In the genomic region with DNA sequence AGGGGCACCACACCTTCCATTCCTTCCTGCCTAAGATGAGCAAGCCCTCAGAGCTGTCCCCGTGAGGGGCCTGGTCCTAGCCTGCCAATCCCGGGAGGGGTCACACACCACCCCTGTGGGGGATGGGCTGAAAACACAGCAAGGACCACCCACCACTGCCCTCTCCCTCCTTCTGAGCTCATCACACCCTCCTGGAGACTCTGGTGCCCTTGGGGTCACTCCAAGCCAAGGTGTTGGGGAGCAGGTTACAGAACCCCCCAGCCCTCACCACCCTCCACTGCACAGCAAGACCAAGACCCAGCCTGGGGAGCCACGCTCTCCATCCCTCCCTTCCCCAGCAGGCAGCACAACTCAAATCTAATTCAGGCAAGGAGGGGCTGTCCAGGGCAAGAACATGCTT, we compare ENCODE assay signal across 22 cellular contexts.
DNase-seq lines count a peak whose midpoint lies in the region; ATAC-seq and TF ChIP-seq lines count a peak whose summit lies in the region.
"Had no signal": no experiment of that assay in that cellular context is flagged by ENCODE, and none has a peak within 500 bp of the region (broad histone marks: within the 10 kb centered on the region; RNA-seq: fewer than 3 reads in every experiment).

No MANE protein-coding gene starts in this region.

- no peaks in the 10 kb centered on the region for H3K36me3 Mint-ChIP-seq in chondrocyte (ENCODE audit: low read depth)
- H3K36me3 Mint-ChIP-seq: IgD-negative memory B cell had no signal

- H3K4ac ChIP-seq in neuronal stem cell (ENCODE audit: low read length), result no peak overlapping the region

- no peak overlapping the region for H3K27ac Mint-ChIP-seq in stimulated activated naive CD8-positive, alpha-beta T cell treated with anti-CD3 and anti-CD28 coated beads, Interleukin-15, amount 100 ng/mL, for 72 hours
- H3K27ac Mint-ChIP-seq in chondrocyte (ENCODE audit: unreplicated experiment), result no peak overlapping the region
- H3K27ac Mint-ChIP-seq: CD4-positive, alpha-beta T cell had no signal

- peaks cover 0 to 11% (median 0%) of the 10 kb centered on the region in 3 experiments for H3K27me3 ChIP-seq in neuronal stem cell (ENCODE audit: control insufficient read depth in 3 of 3, insufficient read depth in 3 of 3, low read depth in 1 of 3, low read length in 3 of 3)

- peak overlapping the region; percentile 63 for H3K9ac ChIP-seq in neuronal stem cell (ENCODE audit: low read depth, low read length, poor library complexity)
- H3K9ac ChIP-seq: BLaER1 treated with 17β-estradiol and CSF1 and Interleukin-3, amounts not matched to agents 10 nM and 100 nM; KMS-11 had no signal

- no peak overlapping the region for H3K23ac ChIP-seq in neuronal stem cell (ENCODE audit: low read depth, low read length, poor library complexity)

- H3K18ac ChIP-seq in neuronal stem cell (ENCODE audit: low read length), result peak overlapping the region; percentile 60

- H3K79me1 ChIP-seq in neuronal stem cell (ENCODE audit: low read depth, low read length), result no peaks in the 10 kb centered on the region

- no peak overlapping the region for H2BK5ac ChIP-seq in neuronal stem cell (ENCODE audit: low read length)

- no peak overlapping the region for H2BK15ac ChIP-seq in neuronal stem cell (ENCODE audit: low read length)

- DNase-seq in stimulated activated naive CD8-positive, alpha-beta T cell treated with anti-CD3 and anti-CD28 coated beads, Interleukin-15, Interleukin-2, amounts not matched to agents 100 U/mL and 50 U/mL, for 24 hours, result no peak
- no peak for DNase-seq in stimulated activated naive CD8-positive, alpha-beta T cell treated with anti-CD3 and anti-CD28 coated beads, Interleukin-15, amount 100 ng/mL, for 72 hours
- DNase-seq in chondrocyte (ENCODE audit: low spot score) (peak; percentile 53), neuronal stem cell (ENCODE audit: low spot score) (no peak), NCI-H1436 treated with DMSO at 0.1 percent for 48 hours (lab: John Stamatoyannopoulos, UW) (no peak)
- DNase-seq: AML-193; CD4-positive, alpha-beta T cell; DMS53; NCI-H1048; NCI-H1417; NCI-H1694 treated with DMSO at 0.1 percent for 48 hours; NCI-H2081; NCI-H2227 treated with DMSO at 0.1 percent for 48 hours; NCI-H526 treated with DMSO at 0.1 percent for 48 hours; SHP77 treated with DMSO at 0.1 percent for 48 hours had no signal

- ATAC-seq in stimulated activated naive CD8-positive, alpha-beta T cell treated with anti-CD3 and anti-CD28 coated beads, Interleukin-15, Interleukin-2, amounts not matched to agents 100 U/mL and 50 U/mL, for 24 hours, result peak; percentile 14
- no peak for ATAC-seq in stimulated activated naive CD8-positive, alpha-beta T cell treated with anti-CD3 and anti-CD28 coated beads, Interleukin-15, amount 100 ng/mL, for 72 hours
- no peak for ATAC-seq in GM18907 (IDR thresholded peaks at IDR 0.05; ENCODE audit: unreplicated experiment)
- ATAC-seq in HG03108 (IDR thresholded peaks at IDR 0.05; ENCODE audit: unreplicated experiment), result no peak
- ATAC-seq: Panc1 had no signal

- no peak overlapping the region for H2BK12ac ChIP-seq in neuronal stem cell (ENCODE audit: low read length)

- no peak for TF ChIP-seq CTCF in chondrocyte (IDR thresholded peaks at IDR 0.05)

- no peak overlapping the region for H3K4me2 ChIP-seq in neuronal stem cell (ENCODE audit: insufficient read depth, low read length, poor library complexity, severe bottlenecking)
- H3K4me2 ChIP-seq: BLaER1 treated with 17β-estradiol and CSF1 and Interleukin-3, amounts not matched to agents 10 nM and 100 nM; KMS-11 had no signal

- peaks cover 0 to 5% of the 10 kb centered on the region in 2 donors for H3K9me3 ChIP-seq in neuronal stem cell (replicated peaks in 1 of 2; ENCODE audit: control insufficient read depth in 2 of 2, insufficient read depth in 1 of 2, low read depth in 1 of 2, low read length in 2 of 2)

- peaks cover 6 to 7% of the 10 kb centered on the region in 2 donors for H3K9me3 Mint-ChIP-seq in stimulated activated naive CD8-positive, alpha-beta T cell treated with anti-CD3 and anti-CD28 coated beads, Interleukin-15, amount 100 ng/mL, for 72 hours
- H3K9me3 Mint-ChIP-seq in chondrocyte (ENCODE audit: low read depth), result peaks cover 6% of the 10 kb centered on the region

- H3K27ac ChIP-seq in neuronal stem cell (replicated peaks; ENCODE audit: low read length), result no peak overlapping the region
- H3K27ac ChIP-seq: BLaER1 treated with 17β-estradiol and CSF1 and Interleukin-3, amounts not matched to agents 10 nM and 100 nM; HL-60; KMS-11 had no signal

- no peak overlapping the region for H4K8ac ChIP-seq in neuronal stem cell (ENCODE audit: low read depth, low read length)

- H3K36me3 ChIP-seq in neuronal stem cell (replicated peaks in 1 of 2; ENCODE audit: control insufficient read depth in 2 of 2, insufficient read depth in 2 of 2, low read length in 2 of 2), result no peaks in the 10 kb centered on the region
- H3K36me3 ChIP-seq: BLaER1 treated with 17β-estradiol and CSF1 and Interleukin-3, amounts not matched to agents 10 nM and 100 nM had no signal

- no peaks in the 10 kb centered on the region for H3K4me1 Mint-ChIP-seq in stimulated activated naive CD8-positive, alpha-beta T cell treated with anti-CD3 and anti-CD28 coated beads, Interleukin-15, amount 100 ng/mL, for 72 hours
- H3K4me1 Mint-ChIP-seq in chondrocyte (ENCODE audit: low read depth), result no peaks in the 10 kb centered on the region

- peaks cover 0 to 4% of the 10 kb centered on the region in 2 donors for H3K4me1 ChIP-seq in neuronal stem cell (ENCODE audit: control insufficient read depth in 2 of 2, insufficient read depth in 1 of 2, low read depth in 1 of 2, low read length in 2 of 2)

- H3K4me3 ChIP-seq in neuronal stem cell (ENCODE audit: low read length in 2 of 2), result peak overlapping the region in 1 of 2 donors; percentile 66
- H3K4me3 ChIP-seq: BLaER1 treated with 17β-estradiol and CSF1 and Interleukin-3, amounts not matched to agents 10 nM and 100 nM had no signal

- peaks cover 27% of the 10 kb centered on the region for H3K27me3 Mint-ChIP-seq in stimulated activated naive CD8-positive, alpha-beta T cell treated with anti-CD3 and anti-CD28 coated beads, Interleukin-15, amount 100 ng/mL, for 72 hours
- H3K27me3 Mint-ChIP-seq in chondrocyte (ENCODE audit: low read depth), result peaks cover 39% of the 10 kb centered on the region

- no peak overlapping the region for H2AK5ac ChIP-seq in neuronal stem cell (ENCODE audit: low read depth, low read length)

- no peak overlapping the region for H2AFZ ChIP-seq in neuronal stem cell (ENCODE audit: low read length)

- H3K14ac ChIP-seq in neuronal stem cell (ENCODE audit: low read length), result peak overlapping the region; percentile 47

- no CpG with 5 or more reads among the region's 3 CpGs for WGBS in neuronal stem cell (ENCODE audit: extremely low coverage in 2 of 2, insufficient read length in 2 of 2, insufficient replicate concordance in 1 of 2), 2 donors

- H3K4me3 Mint-ChIP-seq in stimulated activated naive CD8-positive, alpha-beta T cell treated with anti-CD3 and anti-CD28 coated beads, Interleukin-15, amount 100 ng/mL, for 72 hours, result no peak overlapping the region
- H3K4me3 Mint-ChIP-seq in chondrocyte (ENCODE audit: unreplicated experiment), result no peak overlapping the region
- H3K4me3 Mint-ChIP-seq: CD4-positive, alpha-beta T cell; IgD-negative memory B cell had no signal

- no peak overlapping the region for H2BK120ac ChIP-seq in neuronal stem cell (ENCODE audit: low read depth, low read length)

- H4K91ac ChIP-seq in neuronal stem cell (ENCODE audit: low read depth, low read length, poor library complexity), result no peak overlapping the region
